ENCODE assay signal across 8 cellular contexts in genomic region chr14:53954551-53955233, GRCh38. TPM values are rescaled to one million over a fixed set of nuclear protein-coding genes. Genes with fewer than 3 reads are reported as not detected.
DNase-seq lines count a peak whose midpoint lies in the region; ATAC-seq and TF ChIP-seq lines count a peak whose summit lies in the region.

No MANE protein-coding gene starts in this region.

- peaks cover 12 to 60% (median 46%) of the 10 kb centered on the region in 6 donors for H3K4me1 ChIP-seq in spleen

- H3K27me3 Mint-ChIP-seq in activated naive CD4-positive, alpha-beta T cell treated with anti-CD3 and anti-CD28 coated beads for 36 hours (ENCODE audit: low read depth) = peaks cover 67% of the 10 kb centered on the region
- H3K27me3 Mint-ChIP-seq in activated T-helper 17 cell treated with anti-CD3 and anti-CD28 coated beads, Interleukin-2, amount 50 U/mL, for 72 hours = peaks cover 45% of the 10 kb centered on the region

- peak overlapping the region in 6 of 8 donors; percentile 65 to 80 (median 77) for H3K27ac ChIP-seq in spleen

- H3K27me3 ChIP-seq in spleen (replicated peaks in 1 of 7) = peaks cover 0 to 98% (median 47%) of the 10 kb centered on the region in 7 donors

- H3K9me3 ChIP-seq in spleen = no peaks in the 10 kb centered on the region

- H3K4me1 Mint-ChIP-seq in activated naive CD4-positive, alpha-beta T cell treated with anti-CD3 and anti-CD28 coated beads for 36 hours (ENCODE audit: low read depth) = peaks cover 35% of the 10 kb centered on the region
- H3K4me1 Mint-ChIP-seq in activated T-helper 17 cell treated with anti-CD3 and anti-CD28 coated beads, Interleukin-2, amount 50 U/mL, for 72 hours = peaks cover 5% of the 10 kb centered on the region

- H3K9me3 Mint-ChIP-seq in activated naive CD4-positive, alpha-beta T cell treated with anti-CD3 and anti-CD28 coated beads for 36 hours = no peaks in the 10 kb centered on the region
- no peaks in the 10 kb centered on the region for H3K9me3 Mint-ChIP-seq in activated T-helper 17 cell treated with anti-CD3 and anti-CD28 coated beads, Interleukin-2, amount 50 U/mL, for 72 hours

- CTCF ChIA-PET in activated naive CD4-positive, alpha-beta T cell treated with anti-CD3 and anti-CD28 coated beads for 36 hours (lab: Charles Lee) = no interaction called here

- H3K4me3 Mint-ChIP-seq in activated naive CD4-positive, alpha-beta T cell treated with anti-CD3 and anti-CD28 coated beads for 36 hours = peak overlapping the region; percentile 71
- peak overlapping the region; percentile 76 for H3K4me3 Mint-ChIP-seq in activated T-helper 17 cell treated with anti-CD3 and anti-CD28 coated beads, Interleukin-2, amount 50 U/mL, for 72 hours

- no peaks in the 10 kb centered on the region for H3K36me3 Mint-ChIP-seq in activated naive CD4-positive, alpha-beta T cell treated with anti-CD3 and anti-CD28 coated beads for 36 hours (ENCODE audit: low read depth)
- H3K36me3 Mint-ChIP-seq in activated T-helper 17 cell treated with anti-CD3 and anti-CD28 coated beads, Interleukin-2, amount 50 U/mL, for 72 hours (ENCODE audit: low read depth) = no peaks in the 10 kb centered on the region

- no peak overlapping the region for H3K27ac Mint-ChIP-seq in activated naive CD4-positive, alpha-beta T cell treated with anti-CD3 and anti-CD28 coated beads for 36 hours
- H3K27ac Mint-ChIP-seq in activated T-helper 17 cell treated with anti-CD3 and anti-CD28 coated beads, Interleukin-2, amount 50 U/mL, for 72 hours = no peak overlapping the region

- ATAC-seq in activated T-helper 17 cell treated with anti-CD3 and anti-CD28 coated beads, Interleukin-2, amount 50 U/mL, for 72 hours (replicated peaks) = no peak
- ATAC-seq in HG02763 (IDR thresholded peaks at IDR 0.05; ENCODE audit: unreplicated experiment) = no peak
- no peak for ATAC-seq in GM18505 (IDR thresholded peaks at IDR 0.05; ENCODE audit: unreplicated experiment)
- ATAC-seq in GM21367 (IDR thresholded peaks at IDR 0.05; ENCODE audit: unreplicated experiment) = no peak

- TF ChIP-seq POLR2A in spleen (IDR thresholded peaks at IDR 0.05) (no peak), GM18505 (IDR thresholded peaks at IDR 0.05; ENCODE audit: borderline replicate concordance, extremely low read depth, insufficient read depth, insufficient read length) (no peak)

- DNase-seq in activated naive CD4-positive, alpha-beta T cell treated with anti-CD3 and anti-CD28 coated beads for 36 hours = peak; percentile 33
- DNase-seq in activated naive CD4-positive, alpha-beta T cell treated with anti-CD3 and anti-CD28 coated beads, Interleukin-2, amount 50 U/mL, for 16 hours = no peak
- DNase-seq in spleen = peak; percentile 69

- H3K4me3 ChIP-seq in iPS-11a (ENCODE audit: low read depth, low read length) (peak overlapping the region; percentile 73), spleen (peak overlapping the region; percentile 34 to 71 (median 46))

- peaks cover 0 to 4% (median 0%) of the 10 kb centered on the region in 6 donors for H3K36me3 ChIP-seq in spleen

- intact Hi-C loops in activated naive CD4-positive, alpha-beta T cell treated with anti-CD3 and anti-CD28 coated beads for 36 hours (cut with micrococcal nuclease) = no loop called here
- intact Hi-C loops in spleen (cut with DNase I; ENCODE audit: low total_unique reads) = no loop called here

- no peak for TF ChIP-seq CTCF in spleen (IDR thresholded peaks at IDR 0.05 in 8 of 11, conservative IDR thresholded peaks at IDR 0.05 in 3 of 11)

- WGBS in spleen, 5 donors = 1 to 2% (median 1%) methylated on average over 48 to 54 of the region's 54 CpGs

RNA-seq across cellular contexts. Expression of gene BMP4, which starts 1.9 kb away (rescaled TPM):
- total RNA-seq in activated naive CD4-positive, alpha-beta T cell treated with anti-CD3 and anti-CD28 coated beads for 36 hours = not detected
- total RNA-seq in activated T-helper 17 cell treated with anti-CD3 and anti-CD28 coated beads, Interleukin-2, amount 50 U/mL, for 72 hours = under 1 TPM; 0.16 to 0.50 TPM
- 1 to 10 TPM; 3.3 to 8.9 (median 4.1) TPM for total RNA-seq in spleen
- 1 to 10 TPM; 1.0 to 2.9 (median 2.1) TPM for polyA plus RNA-seq in spleen
